ENCODE assay signal across 8 cellular contexts in genomic region chr2:197130318-197130717, GRCh38.
DNase-seq lines count a peak whose midpoint lies in the region; ATAC-seq and TF ChIP-seq lines count a peak whose summit lies in the region.

No MANE protein-coding gene starts in this region.

- peaks cover 30% of the 10 kb centered on the region for H3K36me3 ChIP-seq in effector memory CD4-positive, alpha-beta T cell (ENCODE audit: control insufficient read depth, insufficient read depth, low read length)
- H3K36me3 ChIP-seq in ascending aorta = peaks cover 0 to 4% of the 10 kb centered on the region in 2 donors
- peaks cover 0 to 16% (median 5%) of the 10 kb centered on the region in 9 donors for H3K36me3 ChIP-seq in heart left ventricle

- ATAC-seq in GM18499 (IDR thresholded peaks at IDR 0.05; ENCODE audit: insufficient read depth, unreplicated experiment) (peak; percentile 74), GM21390 (IDR thresholded peaks at IDR 0.05; ENCODE audit: unreplicated experiment) (peak; percentile 79), HG03378 (IDR thresholded peaks at IDR 0.05; ENCODE audit: unreplicated experiment) (peak; percentile 78), heart left ventricle (no peak)

- peaks cover 20% of the 10 kb centered on the region for H3K4me1 ChIP-seq in effector memory CD4-positive, alpha-beta T cell (ENCODE audit: control insufficient read depth, insufficient read depth, low read length, poor library complexity, severe bottlenecking)
- H3K4me1 ChIP-seq in ascending aorta = peaks cover 0 to 10% of the 10 kb centered on the region in 2 donors
- peaks cover 0 to 19% (median 2%) of the 10 kb centered on the region in 12 donors for H3K4me1 ChIP-seq in heart left ventricle

- H3K4me3 ChIP-seq in effector memory CD4-positive, alpha-beta T cell (ENCODE audit: insufficient read depth, low read depth, low read length, poor library complexity, severe bottlenecking) = no peak overlapping the region
- H3K4me3 ChIP-seq in ascending aorta (no peak overlapping the region), heart left ventricle (no peak overlapping the region)

- H3K4me3 Mint-ChIP-seq in osteocyte (ENCODE audit: unreplicated experiment) = no peak overlapping the region

- H3K4me1 Mint-ChIP-seq in osteocyte (ENCODE audit: unreplicated experiment) = no peaks in the 10 kb centered on the region

- WGBS in heart left ventricle, 4 donors = 66 to 77% (median 70%) methylated on average over 6 of the region's 6 CpGs

- H3K27me3 Mint-ChIP-seq in osteocyte (ENCODE audit: unreplicated experiment) = no peaks in the 10 kb centered on the region

- no peaks in the 10 kb centered on the region for H3K9me3 Mint-ChIP-seq in osteocyte (ENCODE audit: unreplicated experiment)

- no peak for DNase-seq in effector memory CD4-positive, alpha-beta T cell
- DNase-seq in ascending aorta (ENCODE audit: low spot score in 2 of 2) (no peak), heart left ventricle (no peak), osteocyte (ENCODE audit: extremely low spot score, unreplicated experiment) (no peak), DMS114 treated with DMSO at 0.1 percent for 48 hours (lab: John Stamatoyannopoulos, UW; ENCODE audit: unreplicated experiment) (no peak)

- H3K27me3 ChIP-seq in effector memory CD4-positive, alpha-beta T cell (replicated peaks; ENCODE audit: control insufficient read depth, insufficient read depth, low read length, poor library complexity, severe bottlenecking) = no peaks in the 10 kb centered on the region
- H3K27me3 ChIP-seq in ascending aorta (no peaks in the 10 kb centered on the region), heart left ventricle (no peaks in the 10 kb centered on the region)

- no peaks in the 10 kb centered on the region for H3K36me3 Mint-ChIP-seq in osteocyte (ENCODE audit: unreplicated experiment)

- TF ChIP-seq CTCF in ascending aorta (IDR thresholded peaks at IDR 0.05) = no peak
- no peak for TF ChIP-seq CTCF in heart left ventricle (IDR thresholded peaks at IDR 0.05)
- TF ChIP-seq CTCF in osteocyte (IDR thresholded peaks at IDR 0.05) = no peak

- no peak overlapping the region for H3K27ac Mint-ChIP-seq in osteocyte (ENCODE audit: unreplicated experiment)

- H3K27ac ChIP-seq in effector memory CD4-positive, alpha-beta T cell (ENCODE audit: insufficient read depth, low read length, poor library complexity, severe bottlenecking) = peak overlapping the region; percentile 1
- H3K27ac ChIP-seq in ascending aorta (no peak overlapping the region), heart left ventricle (peak overlapping the region in 1 of 12 donors; percentile 28)

- no peak for TF ChIP-seq POLR2A in heart left ventricle (IDR thresholded peaks at IDR 0.05)

- intact Hi-C loops in ascending aorta (cut with DNase I) (no loop called here), heart left ventricle (cut with DNase I) (loop anchor here in 1 of 10 donors (5.0 kb wide), 1 partner anchor 37 kb away; no protein-coding TSS in a partner anchor)

- no peaks in the 10 kb centered on the region for H3K9me3 ChIP-seq in effector memory CD4-positive, alpha-beta T cell (ENCODE audit: control insufficient read depth, low read length)
- no peaks in the 10 kb centered on the region for H3K9me3 ChIP-seq in ascending aorta
- H3K9me3 ChIP-seq in heart left ventricle = peaks cover 0 to 5% (median 0%) of the 10 kb centered on the region in 12 donors

Comparison
In these comparisons a context has a peak if more than half of its experiments do, and no peak if none do; other contexts are left out.
1. ATAC-seq: peak in GM18499 (single experiment), GM21390 (single experiment) and HG03378 (single experiment); none in heart left ventricle (0 of 4).